In genomic region chr5:77957081-77957480, GRCh38 we compare ENCODE assay signal across 19 cellular contexts.
A peak's percentile ranks its signal among the peaks of the same experiment; 100 is the strongest.
DNase-seq lines count a peak whose midpoint lies in the region; ATAC-seq, FAIRE-seq and TF ChIP-seq lines count a peak whose summit lies in the region.
"Had no signal": no experiment of that assay in that cellular context is flagged by ENCODE, and none has a peak within 500 bp of the region (broad histone marks: within the 10 kb centered on the region; RNA-seq: fewer than 3 reads in every experiment).

No MANE protein-coding gene starts in this region.

- H3K27me3 Mint-ChIP-seq in activated B cell treated with CpG ODN at 0.5 μM for 24 hours (peaks cover 35% of the 10 kb centered on the region), progenitor cell of endocrine pancreas (peaks cover 60% of the 10 kb centered on the region)

- dilution Hi-C loops in mammary epithelial cell (cut with HindIII; ENCODE audit: low sequenced_read_pairs): no loop called here

- in situ Hi-C loops in mammary epithelial cell (cut with MboI; ENCODE audit: low sequenced_read_pairs in 2 of 2): no loop called here

- WGBS in mammary epithelial cell (ENCODE audit: low coverage, missing lambda C conversion rate): 86% methylated on average over 11 of the region's 13 CpGs
- 59 to 70% methylated on average over 13 of the region's 13 CpGs for WGBS in thyroid gland, 2 donors

- peaks cover 7% of the 10 kb centered on the region for H3K27me3 ChIP-seq in mammary epithelial cell (ENCODE audit: insufficient read depth, low read length)
- H3K27me3 ChIP-seq in thyroid gland: peaks cover 8% of the 10 kb centered on the region

- H3K27ac ChIP-seq in HEK293 (ENCODE audit: extremely low read depth, low read depth, low read length) (no peak overlapping the region), mammary epithelial cell (ENCODE audit: insufficient read depth, low read depth, low read length) (no peak overlapping the region), thyroid gland (no peak overlapping the region)
- H3K27ac ChIP-seq: HL-60, RWPE1 had no signal

- no peaks in the 10 kb centered on the region for H4K20me1 ChIP-seq in mammary epithelial cell (ENCODE audit: insufficient read depth, low read length)

- FAIRE-seq in GM12892 (lab: Jason Lieb, UNC): no peak
- FAIRE-seq: H54, HTR-8/SVneo, K562 had no signal

- H3K4me1 Mint-ChIP-seq in activated B cell treated with CpG ODN at 0.5 μM for 24 hours (peaks cover 8% of the 10 kb centered on the region), progenitor cell of endocrine pancreas (ENCODE audit: low read depth) (peaks cover 4% of the 10 kb centered on the region)

- no peaks in the 10 kb centered on the region for H3K36me3 Mint-ChIP-seq in activated B cell treated with CpG ODN at 0.5 μM for 24 hours (ENCODE audit: low read depth)
- no peaks in the 10 kb centered on the region for H3K36me3 Mint-ChIP-seq in progenitor cell of endocrine pancreas (ENCODE audit: insufficient read depth)

- H3K36me3 ChIP-seq in HEK293 (ENCODE audit: control insufficient read depth in 2 of 2, insufficient read depth in 1 of 2, low read length in 2 of 2) (no peaks in the 10 kb centered on the region), mammary epithelial cell (ENCODE audit: insufficient read depth, low read length) (no peaks in the 10 kb centered on the region), thyroid gland (no peaks in the 10 kb centered on the region)

- H3K9me3 ChIP-seq in HEK293 (ENCODE audit: control insufficient read depth, insufficient read depth, low read depth, low read length): no peaks in the 10 kb centered on the region
- no peaks in the 10 kb centered on the region for H3K9me3 ChIP-seq in iPS-18c (ENCODE audit: control insufficient read depth, insufficient read depth, low read length)
- no peaks in the 10 kb centered on the region for H3K9me3 ChIP-seq in mammary epithelial cell (replicated peaks; ENCODE audit: insufficient read depth, low read length)
- H3K9me3 ChIP-seq in thyroid gland: no peaks in the 10 kb centered on the region

- no peak overlapping the region for H3K27ac Mint-ChIP-seq in activated B cell treated with CpG ODN at 0.5 μM for 24 hours
- no peak overlapping the region for H3K27ac Mint-ChIP-seq in progenitor cell of endocrine pancreas

- H3K79me2 ChIP-seq in mammary epithelial cell (ENCODE audit: insufficient read depth, low read length): no peaks in the 10 kb centered on the region

- H3K9me3 Mint-ChIP-seq in activated B cell treated with CpG ODN at 0.5 μM for 24 hours: no peaks in the 10 kb centered on the region
- H3K9me3 Mint-ChIP-seq in progenitor cell of endocrine pancreas (ENCODE audit: low read depth): peaks cover 4% of the 10 kb centered on the region

- POLR2A ChIA-PET in HEK293 (lab: Yijun Ruan, JAX): no interaction called here
- POLR2A ChIA-PET in activated B cell treated with CpG ODN at 0.5 μM for 24 hours (lab: Charles Lee): interaction anchor here (0.7 kb wide), 1 partner anchor 386 kb away, joined by 5 read pairs; no protein-coding TSS in a partner anchor

- TF ChIP-seq POLR2A in GM12892 (IDR thresholded peaks at IDR 0.05; ENCODE audit: low read depth, low read length): no peak
- no peak for TF ChIP-seq POLR2A in thyroid gland (IDR thresholded peaks at IDR 0.05)

- BruUV-seq in mammary epithelial cell (replicated peaks; lab: Mats Ljungman, UMichigan): no TSS peak

- H3K4me3 Mint-ChIP-seq in activated B cell treated with CpG ODN at 0.5 μM for 24 hours (peak overlapping the region; percentile 32), progenitor cell of endocrine pancreas (ENCODE audit: low read depth) (peak overlapping the region; percentile 52)

- intact Hi-C loops in activated B cell treated with CpG ODN at 0.5 μM for 24 hours (cut with micrococcal nuclease) (no loop called here), mammary epithelial cell (cut with micrococcal nuclease) (no loop called here), thyroid gland (cut with DNase I) (no loop called here)

- no peaks in the 10 kb centered on the region for H3K4me1 ChIP-seq in HEK293 (ENCODE audit: control insufficient read depth, insufficient read depth, low read length)
- peaks cover 3% of the 10 kb centered on the region for H3K4me1 ChIP-seq in mammary epithelial cell (ENCODE audit: insufficient read depth, low read length)
- peaks cover 5 to 7% of the 10 kb centered on the region in 2 donors for H3K4me1 ChIP-seq in thyroid gland

- CTCF ChIA-PET in HEK293 (lab: Yijun Ruan, JAX) (no interaction called here), activated B cell treated with CpG ODN at 0.5 μM for 24 hours (lab: Charles Lee) (no interaction called here), mammary epithelial cell (lab: Charles Lee; ENCODE audit: low non-redundant PET) (no interaction called here)

- H3K4me3 ChIP-seq in HEK293 (ENCODE audit: low read depth, low read length) (no peak overlapping the region), iPS-18c (ENCODE audit: insufficient read depth, low read depth, low read length) (peak overlapping the region; percentile 28; the same call in 1 of the 2 replicates), mammary epithelial cell (replicated peaks in 1 of 3; ENCODE audit: insufficient read depth in 1 of 3, low read depth in 2 of 3, low read length in 3 of 3) (no peak overlapping the region), thyroid gland (replicated peaks in 1 of 3) (no peak overlapping the region)
- H3K4me3 ChIP-seq: K562 had no signal

- TF ChIP-seq CTCF in HEK293 (tag by site-specific recombination; IDR thresholded peaks at IDR 0.05) (no peak), activated B cell treated with CpG ODN at 0.5 μM for 24 hours (IDR thresholded peaks at IDR 0.05) (no peak), progenitor cell of endocrine pancreas (IDR thresholded peaks at IDR 0.05; ENCODE audit: unreplicated experiment) (no peak), mammary epithelial cell (conservative IDR thresholded peaks at IDR 0.05 in 1 of 2, IDR thresholded peaks at IDR 0.05 in 1 of 2; ENCODE audit: extremely low read depth in 1 of 2, insufficient read depth in 1 of 2, low read depth in 1 of 2, low read length in 2 of 2) (no peak), thyroid gland (IDR thresholded peaks at IDR 0.05) (no peak)

- no peak for ATAC-seq in activated B cell treated with CpG ODN at 0.5 μM for 24 hours (ENCODE audit: low read depth)
- ATAC-seq in HG03097 (IDR thresholded peaks at IDR 0.05; ENCODE audit: low FRiP score, unreplicated experiment): no peak
- ATAC-seq: K562 had no signal

- DNase-seq in activated B cell treated with CpG ODN at 0.5 μM for 24 hours (no peak), progenitor cell of endocrine pancreas (ENCODE audit: low spot score, unreplicated experiment) (no peak), mammary epithelial cell (no peak), GM12892 (ENCODE audit: insufficient read length) (no peak), thyroid gland (no peak)
- DNase-seq: COR-L47; NCI-H1436 treated with DMSO at 0.1 percent for 48 hours; NCI-H2029 treated with DMSO at 0.1 percent for 48 hours; NCI-H2171 treated with DMSO at 0.1 percent for 48 hours; NCI-H446 treated with DMSO at 0.1 percent for 48 hours; NK-92 treated with Interleukin-12 subunit alpha and Interleukin-12 subunit beta, amount 100 ng/mL, for 24 hours had no signal

- no peak overlapping the region for H3K4me2 ChIP-seq in mammary epithelial cell (ENCODE audit: insufficient read depth, low read depth, low read length)

- no peak overlapping the region for H2AFZ ChIP-seq in mammary epithelial cell (ENCODE audit: low read depth, low read length)

- H3K9ac ChIP-seq in mammary epithelial cell (ENCODE audit: insufficient read depth, low read length): no peak overlapping the region

TF ChIP-seq in HEK293, 187 proteins besides CTCF, POLR2A, EP300 and RAD21:
- peak; percentile 67 for TF ChIP-seq ZNF121 (tag by site-specific recombination; IDR thresholded peaks at IDR 0.05)
- TF ChIP-seq GLIS1 (tag by site-specific recombination; IDR thresholded peaks at IDR 0.05): no peak
- no peak for TF ChIP-seq OVOL3 (tag by site-specific recombination; IDR thresholded peaks at IDR 0.05)
